Comparison of ENCODE assay signal across 1 cellular context in genomic region chr7:66654275-66655112, GRCh38.
TF ChIP-seq lines count a peak whose summit lies in the region.

No MANE protein-coding gene starts in this region.

TF ChIP-seq in K562, 482 proteins besides CTCF, POLR2A, EP300 and RAD21 (continued from another document and continues in another):
- no peak for TF ChIP-seq AFF1 (IDR thresholded peaks at IDR 0.05; ENCODE audit: low read depth in 1 of 2, partially characterized antibody in 2 of 2)
- no peak for TF ChIP-seq ZNF140 (CRISPR knock-in tag; IDR thresholded peaks at IDR 0.05)
- TF ChIP-seq MGA (IDR thresholded peaks at IDR 0.05), result peak; percentile 99
- no peak for TF ChIP-seq IFI16 (CRISPR knock-in tag; IDR thresholded peaks at IDR 0.05)
- TF ChIP-seq GTF3C2 (IDR thresholded peaks at IDR 0.05; ENCODE audit: borderline replicate concordance, extremely low read depth, insufficient read length), result no peak
- TF ChIP-seq POLR2H (tag; IDR thresholded peaks at IDR 0.05; ENCODE audit: low read depth), result peak; percentile 93
- no peak for TF ChIP-seq ZNF707 (CRISPR knock-in tag; conservative IDR thresholded peaks at IDR 0.05)
- TF ChIP-seq ZNF57 (CRISPR knock-in tag; IDR thresholded peaks at IDR 0.05), result no peak
- no peak for TF ChIP-seq TARDBP (IDR thresholded peaks at IDR 0.05)
- TF ChIP-seq ZC3H4 (CRISPR knock-in tag; IDR thresholded peaks at IDR 0.05; ENCODE audit: borderline replicate concordance), result peak; percentile 74
- no peak for TF ChIP-seq KLF6 (CRISPR knock-in tag; IDR thresholded peaks at IDR 0.05; ENCODE audit: borderline replicate concordance)
- peak; percentile 99 for TF ChIP-seq CXXC5 (CRISPR knock-in tag; IDR thresholded peaks at IDR 0.05)
- TF ChIP-seq ZNF124 (CRISPR knock-in tag; IDR thresholded peaks at IDR 0.05), result no peak
- TF ChIP-seq MCM5 (IDR thresholded peaks at IDR 0.05; ENCODE audit: low read depth), result no peak
- peak; percentile 61; the same call in 1 of the 2 replicates for TF ChIP-seq RAD51 (IDR thresholded peaks at IDR 0.05; ENCODE audit: borderline replicate concordance, low read depth)
- no peak for TF ChIP-seq RHOXF2B (CRISPR knock-in tag; conservative IDR thresholded peaks at IDR 0.05)
- TF ChIP-seq KDM1A (IDR thresholded peaks at IDR 0.05), result no peak
- no peak for TF ChIP-seq SRSF7 (optimal IDR thresholded peaks at IDR 0.05; ENCODE audit: low read depth, low read length)
- TF ChIP-seq RFX5 (IDR thresholded peaks at IDR 0.05; ENCODE audit: low read depth, low read length), result 0 out of 2 replicates have a peak, but pooled peaks have one; percentile 47
- no peak; the same call in 1 of the 2 replicates for TF ChIP-seq MTF1 (CRISPR knock-in tag; IDR thresholded peaks at IDR 0.05; ENCODE audit: borderline replicate concordance)
- TF ChIP-seq SP1 (CRISPR knock-in tag; IDR thresholded peaks at IDR 0.05), result peak; percentile 92
- TF ChIP-seq TCF7L2 (IDR thresholded peaks at IDR 0.05; ENCODE audit: low read depth, low read length), result no peak
- TF ChIP-seq THRA (IDR thresholded peaks at IDR 0.05), result no peak
- no peak for TF ChIP-seq MAFK (IDR thresholded peaks at IDR 0.05; ENCODE audit: low read length)
- peak; percentile 98 for TF ChIP-seq ZBTB2 (IDR thresholded peaks at IDR 0.05)
- TF ChIP-seq STAT5A (IDR thresholded peaks at IDR 0.05; ENCODE audit: borderline replicate concordance, low read length), result no peak
- peak; percentile 68 for TF ChIP-seq CCNT2 (IDR thresholded peaks at IDR 0.05; ENCODE audit: borderline replicate concordance, extremely low read depth, insufficient read length, low read depth, low read length)
- no peak for TF ChIP-seq SNIP1 (IDR thresholded peaks at IDR 0.05; ENCODE audit: low read depth)
- no peak for TF ChIP-seq ZNF212 (CRISPR knock-in tag; IDR thresholded peaks at IDR 0.05)
- TF ChIP-seq TRIM24 (IDR thresholded peaks at IDR 0.05), result no peak; a peak in 1 of 4 replicates
- no peak for TF ChIP-seq HES1 (IDR thresholded peaks at IDR 0.05; ENCODE audit: low read depth)
- TF ChIP-seq MED1 (CRISPR knock-in tag; IDR thresholded peaks at IDR 0.05; ENCODE audit: borderline replicate concordance), result no peak
- peak; percentile 75 for TF ChIP-seq RBBP5 (IDR thresholded peaks at IDR 0.05; ENCODE audit: borderline replicate concordance, insufficient read depth, low read length, poor library complexity, severe bottlenecking)
- peak; percentile 94 for TF ChIP-seq MXI1 (IDR thresholded peaks at IDR 0.05; ENCODE audit: low read depth, low read length)
- TF ChIP-seq CC2D1A (IDR thresholded peaks at IDR 0.05), result no peak
- no peak for TF ChIP-seq MITF (IDR thresholded peaks at IDR 0.05)
- no peak; the same call in 1 of the 2 replicates for TF ChIP-seq GTF2F1 (IDR thresholded peaks at IDR 0.05; ENCODE audit: low read depth, low read length)
